ENCODE assay signal across 1 cellular context in genomic region chr7:21771906-21772610, GRCh38.
TF ChIP-seq lines count a peak whose summit lies in the region.

No MANE protein-coding gene starts in this region.

TF ChIP-seq in K562, 482 proteins besides CTCF, POLR2A, EP300 and RAD21 (continued from another document and continues in another):
- TF ChIP-seq ZBTB5 (IDR thresholded peaks at IDR 0.05) (no peak), NFIC (IDR thresholded peaks at IDR 0.05) (peak; percentile 32; the same call in 1 of the 2 replicates), ZNF518B (CRISPR knock-in tag; IDR thresholded peaks at IDR 0.05) (no peak), ETV1 (tag; conservative IDR thresholded peaks at IDR 0.05; ENCODE audit: low read depth) (peak; percentile 80), NCOA4 (IDR thresholded peaks at IDR 0.05; ENCODE audit: partially characterized antibody) (no peak), ZNF175 (CRISPR knock-in tag; IDR thresholded peaks at IDR 0.05; ENCODE audit: low read depth) (peak; percentile 50; the same call in 1 of the 2 replicates), MTA2 (IDR thresholded peaks at IDR 0.05; ENCODE audit: low read depth) (0 out of 2 replicates have a peak, but pooled peaks have one; percentile 36), SRF (CRISPR knock-in tag; IDR thresholded peaks at IDR 0.05) (no peak), OTX1 (CRISPR knock-in tag; IDR thresholded peaks at IDR 0.05) (no peak), CAMTA2 (CRISPR knock-in tag; conservative IDR thresholded peaks at IDR 0.05) (no peak), ZNF347 (CRISPR knock-in tag; IDR thresholded peaks at IDR 0.05; ENCODE audit: low read depth) (no peak), JUND (IDR thresholded peaks at IDR 0.05; ENCODE audit: borderline replicate concordance, low read depth, low read length) (peak; percentile 27; the same call in 1 of the 2 replicates), JUND (tag; IDR thresholded peaks at IDR 0.05; ENCODE audit: borderline replicate concordance, low read depth, low read length) (peak; percentile 44; the same call in 1 of the 3 replicates), HSF4 (CRISPR knock-in tag; IDR thresholded peaks at IDR 0.05; ENCODE audit: borderline replicate concordance) (no peak), SAFB2 (IDR thresholded peaks at IDR 0.05; ENCODE audit: borderline replicate concordance, low read depth, low read length, severe bottlenecking) (no peak), TFE3 (CRISPR knock-in tag; IDR thresholded peaks at IDR 0.05) (no peak), ZNF584 (CRISPR knock-in tag; IDR thresholded peaks at IDR 0.05; ENCODE audit: low read depth) (0 out of 2 replicates have a peak, but pooled peaks have one; percentile 46), AFF1 (IDR thresholded peaks at IDR 0.05; ENCODE audit: low read depth in 1 of 2, partially characterized antibody in 2 of 2) (no peak), TAF7 (tag; IDR thresholded peaks at IDR 0.05) (no peak), ELF1 (tag; IDR thresholded peaks at IDR 0.05) (no peak), HNRNPUL1 (IDR thresholded peaks at IDR 0.05; ENCODE audit: low read length) (no peak), THRA (IDR thresholded peaks at IDR 0.05) (no peak), SIRT6 (IDR thresholded peaks at IDR 0.05; ENCODE audit: low read depth, low read length) (no peak), TAF1 (IDR thresholded peaks at IDR 0.05; ENCODE audit: control insufficient read depth, extremely low read depth, insufficient read depth, low read length, severe bottlenecking) (no peak), PML (IDR thresholded peaks at IDR 0.05; ENCODE audit: low read length) (peak; percentile 67; the same call in 1 of the 2 replicates), ZMIZ1 (IDR thresholded peaks at IDR 0.05; ENCODE audit: low read depth in 2 of 2, low read length in 2 of 2) (no peak), DEAF1 (CRISPR knock-in tag; IDR thresholded peaks at IDR 0.05) (no peak), HMBOX1 (IDR thresholded peaks at IDR 0.05) (0 out of 2 replicates have a peak, but pooled peaks have one; percentile 25), CBX1 (IDR thresholded peaks at IDR 0.05; ENCODE audit: low read depth) (no peak), VEZF1 (CRISPR knock-in tag; IDR thresholded peaks at IDR 0.05) (0 out of 2 replicates have a peak, but pooled peaks have one; percentile 24), TCF7 (IDR thresholded peaks at IDR 0.05; ENCODE audit: borderline replicate concordance) (no peak), CXXC5 (CRISPR knock-in tag; IDR thresholded peaks at IDR 0.05) (no peak), NCOA6 (IDR thresholded peaks at IDR 0.05) (no peak), SMAD4 (CRISPR knock-in tag; conservative IDR thresholded peaks at IDR 0.05) (0 out of 2 replicates have a peak, but pooled peaks have one; percentile 36), MEIS2 (IDR thresholded peaks at IDR 0.05; ENCODE audit: partially characterized antibody) (peak; percentile 94), YY1 (IDR thresholded peaks at IDR 0.05; ENCODE audit: borderline replicate concordance in 1 of 3, control insufficient read depth in 1 of 3, extremely low read depth in 1 of 3, insufficient read depth in 3 of 3, insufficient read length in 1 of 3, insufficient replicate concordance in 2 of 3, low read depth in 1 of 3, low read length in 2 of 3) (no peak), HLTF (IDR thresholded peaks at IDR 0.05) (no peak), MYNN (IDR thresholded peaks at IDR 0.05) (no peak), MYNN (CRISPR knock-in tag; IDR thresholded peaks at IDR 0.05) (no peak), DACH1 (IDR thresholded peaks at IDR 0.05; ENCODE audit: partially characterized antibody) (peak; percentile 80), FOXA1 (IDR thresholded peaks at IDR 0.05; ENCODE audit: borderline replicate concordance) (no peak)
